Comparison of ENCODE assay signal across 12 cellular contexts in genomic region chr3:155553800-155554199, GRCh38.
A peak's percentile ranks its signal among the peaks of the same experiment; 100 is the strongest.
DNase-seq lines count a peak whose midpoint lies in the region; ATAC-seq and TF ChIP-seq lines count a peak whose summit lies in the region.
"Had no signal": no experiment of that assay in that cellular context is flagged by ENCODE, and none has a peak within 500 bp of the region (broad histone marks: within the 10 kb centered on the region; RNA-seq: fewer than 3 reads in every experiment).

No MANE protein-coding gene starts in this region.

- H3K4me3 ChIP-seq in BLaER1 (no peak overlapping the region), brain microvascular endothelial cell (ENCODE audit: low read depth, low read length) (no peak overlapping the region)

- ATAC-seq in GM18909 (IDR thresholded peaks at IDR 0.05; ENCODE audit: poor library complexity, unreplicated experiment) (peak; percentile 33), HG03196 (IDR thresholded peaks at IDR 0.05; ENCODE audit: unreplicated experiment) (peak; percentile 42), HG03097 (IDR thresholded peaks at IDR 0.05; ENCODE audit: low FRiP score, unreplicated experiment) (no peak)

- DNase-seq in activated T-helper 2 cell treated with anti-CD3 and anti-CD28 coated beads, Interferon-gamma antibody, Interleukin-2, Interleukin-4, amounts not matched to agents 10 μg/mL and 5 μg/mL and 100 μg/mL, durations not matched to agents 14 hours and 24 hours and 36 hours (ENCODE audit: low spot score): peak; percentile 12
- DNase-seq in brain microvascular endothelial cell (no peak), NCI-H1417 (lab: John Stamatoyannopoulos, UW) (no peak), DMS114 treated with DMSO at 0.1 percent for 48 hours (lab: John Stamatoyannopoulos, UW; ENCODE audit: unreplicated experiment) (no peak)
- DNase-seq: effector CD8-positive, alpha-beta T cell; immature natural killer cell; NCI-H1092 treated with DMSO at 0.1 percent for 48 hours had no signal

- H3K4me2 ChIP-seq in BLaER1: peak overlapping the region; percentile 66

- intact Hi-C loops in activated T-helper 2 cell treated with anti-CD3 and anti-CD28 coated beads, Interferon-gamma antibody, Interleukin-2, Interleukin-4, amounts not matched to agents 10 μg/mL and 5 μg/mL and 100 μg/mL, durations not matched to agents 14 hours and 24 hours and 36 hours (cut with micrococcal nuclease): no loop called here

- no peaks in the 10 kb centered on the region for H3K9me3 Mint-ChIP-seq in activated T-helper 2 cell treated with anti-CD3 and anti-CD28 coated beads, Interferon-gamma antibody, Interleukin-2, Interleukin-4, amounts not matched to agents 10 μg/mL and 5 μg/mL and 100 μg/mL, durations not matched to agents 14 hours and 24 hours and 36 hours

- peaks cover 89% of the 10 kb centered on the region for H3K4me1 ChIP-seq in BLaER1

- H3K27me3 Mint-ChIP-seq in activated T-helper 2 cell treated with anti-CD3 and anti-CD28 coated beads, Interferon-gamma antibody, Interleukin-2, Interleukin-4, amounts not matched to agents 10 μg/mL and 5 μg/mL and 100 μg/mL, durations not matched to agents 14 hours and 24 hours and 36 hours (ENCODE audit: low read depth): no peaks in the 10 kb centered on the region

- peak overlapping the region; percentile 60 for H3K27ac ChIP-seq in BLaER1
- H3K27ac ChIP-seq in brain microvascular endothelial cell: no peak overlapping the region

- H3K9me3 ChIP-seq in BLaER1: no peaks in the 10 kb centered on the region

- no peak for TF ChIP-seq CTCF in brain microvascular endothelial cell (IDR thresholded peaks at IDR 0.05; ENCODE audit: low read depth, low read length, missing control alignments)

- no peaks in the 10 kb centered on the region for H3K27me3 ChIP-seq in BLaER1
- no peaks in the 10 kb centered on the region for H3K27me3 ChIP-seq in brain microvascular endothelial cell (replicated peaks)

- H3K27ac Mint-ChIP-seq in activated T-helper 2 cell treated with anti-CD3 and anti-CD28 coated beads, Interferon-gamma antibody, Interleukin-2, Interleukin-4, amounts not matched to agents 10 μg/mL and 5 μg/mL and 100 μg/mL, durations not matched to agents 14 hours and 24 hours and 36 hours: peak overlapping the region; percentile 44
- H3K27ac Mint-ChIP-seq: immature natural killer cell had no signal

- H3K4me1 Mint-ChIP-seq in activated T-helper 2 cell treated with anti-CD3 and anti-CD28 coated beads, Interferon-gamma antibody, Interleukin-2, Interleukin-4, amounts not matched to agents 10 μg/mL and 5 μg/mL and 100 μg/mL, durations not matched to agents 14 hours and 24 hours and 36 hours (ENCODE audit: low read depth): peaks cover 48% of the 10 kb centered on the region

- H3K9ac ChIP-seq in BLaER1: no peak overlapping the region

- H3K36me3 ChIP-seq in BLaER1: no peaks in the 10 kb centered on the region
- H3K36me3 ChIP-seq in brain microvascular endothelial cell (replicated peaks): no peaks in the 10 kb centered on the region

- peaks cover 7% of the 10 kb centered on the region for H3K36me3 Mint-ChIP-seq in activated T-helper 2 cell treated with anti-CD3 and anti-CD28 coated beads, Interferon-gamma antibody, Interleukin-2, Interleukin-4, amounts not matched to agents 10 μg/mL and 5 μg/mL and 100 μg/mL, durations not matched to agents 14 hours and 24 hours and 36 hours (ENCODE audit: low read depth)
- H3K36me3 Mint-ChIP-seq: CD14-positive monocyte, immature natural killer cell had no signal

- in situ Hi-C loops in brain microvascular endothelial cell (cut with HindIII; ENCODE audit: low pct_ligation_motif_present, low sequenced_read_pairs): no loop called here

- H4K20me1 ChIP-seq in BLaER1: no peaks in the 10 kb centered on the region

- H3K4me3 Mint-ChIP-seq in activated T-helper 2 cell treated with anti-CD3 and anti-CD28 coated beads, Interferon-gamma antibody, Interleukin-2, Interleukin-4, amounts not matched to agents 10 μg/mL and 5 μg/mL and 100 μg/mL, durations not matched to agents 14 hours and 24 hours and 36 hours (ENCODE audit: low read depth): peak overlapping the region; percentile 2
- H3K4me3 Mint-ChIP-seq: CD14-positive monocyte, immature natural killer cell had no signal
